Comparison of ENCODE assay signal across 14 cellular contexts in the genomic region with DNA sequence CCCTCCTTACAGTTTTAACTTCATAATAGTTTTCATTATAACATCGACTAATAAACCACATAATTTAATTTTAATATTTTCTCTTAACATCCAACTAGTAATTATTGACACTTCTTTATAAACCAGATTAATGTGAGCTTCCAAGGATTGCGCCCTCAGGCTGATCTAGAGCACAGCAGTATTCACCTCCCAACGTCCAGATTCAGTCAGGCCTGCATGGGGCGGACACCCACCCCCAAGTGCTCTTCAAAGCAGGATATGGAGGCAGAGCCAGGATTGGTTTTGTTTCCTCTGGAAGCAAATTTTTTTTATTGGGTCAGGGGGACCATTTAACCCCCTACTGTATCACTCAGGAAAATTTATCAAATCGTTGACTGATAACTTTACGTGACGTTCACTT.
A peak's percentile ranks its signal among the peaks of the same experiment; 100 is the strongest.
DNase-seq lines count a peak whose midpoint lies in the region; ATAC-seq and TF ChIP-seq lines count a peak whose summit lies in the region.
"Had no signal": no experiment of that assay in that cellular context is flagged by ENCODE, and none has a peak within 500 bp of the region (broad histone marks: within the 10 kb centered on the region; RNA-seq: fewer than 3 reads in every experiment).

No MANE protein-coding gene starts in this region.

- H3K27ac Mint-ChIP-seq in HFFc6, result peak overlapping the region; percentile 33; the same call in 1 of the 2 replicates
- peak overlapping the region; percentile 1 for H3K27ac Mint-ChIP-seq in osteocyte (ENCODE audit: unreplicated experiment)
- H3K27ac Mint-ChIP-seq in stimulated activated memory B cell treated with anti-CD40 and anti-IgM and Interleukin-4, amounts not matched to agents 10 μg/mL and 1 μg/mL and 100 μg/mL, for 72 hours, result no peak overlapping the region
- H3K27ac Mint-ChIP-seq: IgD-negative memory B cell had no signal

- peaks cover 42% of the 10 kb centered on the region for H4K20me1 ChIP-seq in SK-N-SH (ENCODE audit: insufficient read depth)

- no peaks in the 10 kb centered on the region for H3K27me3 ChIP-seq in SK-N-SH (ENCODE audit: insufficient read depth)
- H3K27me3 ChIP-seq in dorsolateral prefrontal cortex, result no peaks in the 10 kb centered on the region
- H3K27me3 ChIP-seq: BLaER1 had no signal

- no peak for TF ChIP-seq RAD21 in SK-N-SH (IDR thresholded peaks at IDR 0.05; ENCODE audit: low read length)

- H3F3A ChIP-seq in SK-N-SH (replicated peaks; ENCODE audit: insufficient read depth), result peaks cover 12% of the 10 kb centered on the region

- H3K9ac ChIP-seq in SK-N-SH, result no peak overlapping the region
- H3K9ac ChIP-seq: BLaER1 had no signal

- H3K9me2 ChIP-seq in SK-N-SH, result no peaks in the 10 kb centered on the region

- 76% methylated on average over 7 of the region's 7 CpGs for WGBS in SK-N-SH (ENCODE audit: low lambda C conversion rate)

- DNase-seq in SK-N-SH (peak; percentile 60), HFFc6 (no peak), dorsolateral prefrontal cortex (no peak), osteocyte (ENCODE audit: extremely low spot score, unreplicated experiment) (no peak), Kasumi-1 (lab: John Stamatoyannopoulos, UW) (no peak)
- DNase-seq: Caco-2; CD8-positive, alpha-beta memory T cell; DMS53; GF-D8 had no signal

- peaks cover 21% of the 10 kb centered on the region for H3K4me1 Mint-ChIP-seq in HFFc6 (ENCODE audit: low read depth)
- H3K4me1 Mint-ChIP-seq in osteocyte (ENCODE audit: unreplicated experiment), result peaks cover 42% of the 10 kb centered on the region
- peaks cover 7% of the 10 kb centered on the region for H3K4me1 Mint-ChIP-seq in stimulated activated memory B cell treated with anti-CD40 and anti-IgM and Interleukin-4, amounts not matched to agents 10 μg/mL and 1 μg/mL and 100 μg/mL, for 72 hours

- H3K4me3 ChIP-seq in SK-N-SH (ENCODE audit: low read depth in 2 of 2, low read length in 1 of 2) (no peak overlapping the region), dorsolateral prefrontal cortex (peak overlapping the region in 51 of 59 donors; percentile 2 to 58 (median 37))
- H3K4me3 ChIP-seq: BLaER1 had no signal

- H3K4me2 ChIP-seq in SK-N-SH, result no peak overlapping the region

- H3K9me3 ChIP-seq in SK-N-SH, result no peaks in the 10 kb centered on the region
- H3K9me3 ChIP-seq: BLaER1, Caco-2 had no signal

- H3K27me3 Mint-ChIP-seq in HFFc6 (ENCODE audit: insufficient read depth) (peaks cover 35% of the 10 kb centered on the region), osteocyte (ENCODE audit: unreplicated experiment) (no peaks in the 10 kb centered on the region)
- H3K27me3 Mint-ChIP-seq in stimulated activated memory B cell treated with anti-CD40 and anti-IgM and Interleukin-4, amounts not matched to agents 10 μg/mL and 1 μg/mL and 100 μg/mL, for 72 hours, result no peaks in the 10 kb centered on the region
- H3K27me3 Mint-ChIP-seq: IgD-negative memory B cell had no signal

- no peak for ATAC-seq in SK-N-SH treated with all-trans-retinoic acid at 6 μM for 48 hours
- no peak for ATAC-seq in stimulated activated memory B cell treated with anti-CD40 and anti-IgM and Interleukin-4, amounts not matched to agents 10 μg/mL and 1 μg/mL and 100 μg/mL, for 72 hours

- H2AFZ ChIP-seq in SK-N-SH (ENCODE audit: low read depth), result no peak overlapping the region

- TF ChIP-seq CTCF in SK-N-SH (IDR thresholded peaks at IDR 0.05) (no peak), HFFc6 (IDR thresholded peaks at IDR 0.05) (no peak), dorsolateral prefrontal cortex (IDR thresholded peaks at IDR 0.05 in 54 of 56, conservative IDR thresholded peaks at IDR 0.05 in 2 of 56; ENCODE audit: low read depth in 1 of 56, partially characterized antibody in 56 of 56) (no peak), osteocyte (IDR thresholded peaks at IDR 0.05) (no peak)

- H3K4me3 Mint-ChIP-seq in HFFc6 (no peak overlapping the region), osteocyte (ENCODE audit: unreplicated experiment) (no peak overlapping the region)
- H3K4me3 Mint-ChIP-seq in stimulated activated memory B cell treated with anti-CD40 and anti-IgM and Interleukin-4, amounts not matched to agents 10 μg/mL and 1 μg/mL and 100 μg/mL, for 72 hours, result no peak overlapping the region
- H3K4me3 Mint-ChIP-seq: CD8-positive, alpha-beta memory T cell; IgD-negative memory B cell had no signal

- H3K36me3 Mint-ChIP-seq in HFFc6 (ENCODE audit: low read depth) (peaks cover 65% of the 10 kb centered on the region), osteocyte (ENCODE audit: unreplicated experiment) (peaks cover 33% of the 10 kb centered on the region)
- peaks cover 62% of the 10 kb centered on the region for H3K36me3 Mint-ChIP-seq in stimulated activated memory B cell treated with anti-CD40 and anti-IgM and Interleukin-4, amounts not matched to agents 10 μg/mL and 1 μg/mL and 100 μg/mL, for 72 hours
- H3K36me3 Mint-ChIP-seq: CD8-positive, alpha-beta memory T cell had no signal

- H3K27ac ChIP-seq in SK-N-SH (ENCODE audit: low read depth in 2 of 2, low read length in 1 of 2) (no peak overlapping the region; a peak in 1 of 4 replicates), dorsolateral prefrontal cortex (peak overlapping the region in 46 of 59 donors; percentile 7 to 86 (median 69))
- H3K27ac ChIP-seq: 22Rv1 had no signal

- no peak for TF ChIP-seq EP300 in SK-N-SH (IDR thresholded peaks at IDR 0.05; ENCODE audit: borderline replicate concordance in 1 of 2, low read depth in 1 of 2, low read length in 1 of 2)

- intact Hi-C loops in dorsolateral prefrontal cortex (cut with DNase I), result no loop called here

- POLR2A ChIA-PET in SK-N-SH (lab: Yijun Ruan, JAX), result no interaction called here

- CTCF ChIA-PET in SK-N-SH (lab: Yijun Ruan, JAX), result interaction anchor here (0.7 to 13.4 kb wide), 2 partner anchors 259 to 290 kb away, joined by 3 to 168 read pairs; no protein-coding TSS in a partner anchor

- H3K79me2 ChIP-seq in SK-N-SH (ENCODE audit: insufficient read depth), result peaks cover 77% of the 10 kb centered on the region

- peaks cover 65 to 67% of the 10 kb centered on the region in 2 experiments for H3K36me3 ChIP-seq in SK-N-SH (replicated peaks in 1 of 2; ENCODE audit: control insufficient read depth in 1 of 2, insufficient read depth in 2 of 2, low read length in 1 of 2)

- H3K4me1 ChIP-seq in SK-N-SH (ENCODE audit: control insufficient read depth in 1 of 2, insufficient read depth in 2 of 2, low read depth in 1 of 2, low read length in 1 of 2), result peaks cover 11 to 28% of the 10 kb centered on the region in 2 experiments; a peak in 3 of 4 replicates
- H3K4me1 ChIP-seq: Caco-2 had no signal

- H3K9me3 Mint-ChIP-seq in HFFc6, result 0 out of 2 replicates have a peak, but pooled peaks cover 4% of the 10 kb centered on the region
- H3K9me3 Mint-ChIP-seq in osteocyte (ENCODE audit: unreplicated experiment), result no peaks in the 10 kb centered on the region
- H3K9me3 Mint-ChIP-seq in stimulated activated memory B cell treated with anti-CD40 and anti-IgM and Interleukin-4, amounts not matched to agents 10 μg/mL and 1 μg/mL and 100 μg/mL, for 72 hours, result no peaks in the 10 kb centered on the region
- H3K9me3 Mint-ChIP-seq: CD8-positive, alpha-beta memory T cell; IgD-negative memory B cell had no signal

TF ChIP-seq in SK-N-SH, 30 proteins besides CTCF, POLR2A, EP300 and RAD21 (continues in another document):
- TF ChIP-seq, protein P1, sequence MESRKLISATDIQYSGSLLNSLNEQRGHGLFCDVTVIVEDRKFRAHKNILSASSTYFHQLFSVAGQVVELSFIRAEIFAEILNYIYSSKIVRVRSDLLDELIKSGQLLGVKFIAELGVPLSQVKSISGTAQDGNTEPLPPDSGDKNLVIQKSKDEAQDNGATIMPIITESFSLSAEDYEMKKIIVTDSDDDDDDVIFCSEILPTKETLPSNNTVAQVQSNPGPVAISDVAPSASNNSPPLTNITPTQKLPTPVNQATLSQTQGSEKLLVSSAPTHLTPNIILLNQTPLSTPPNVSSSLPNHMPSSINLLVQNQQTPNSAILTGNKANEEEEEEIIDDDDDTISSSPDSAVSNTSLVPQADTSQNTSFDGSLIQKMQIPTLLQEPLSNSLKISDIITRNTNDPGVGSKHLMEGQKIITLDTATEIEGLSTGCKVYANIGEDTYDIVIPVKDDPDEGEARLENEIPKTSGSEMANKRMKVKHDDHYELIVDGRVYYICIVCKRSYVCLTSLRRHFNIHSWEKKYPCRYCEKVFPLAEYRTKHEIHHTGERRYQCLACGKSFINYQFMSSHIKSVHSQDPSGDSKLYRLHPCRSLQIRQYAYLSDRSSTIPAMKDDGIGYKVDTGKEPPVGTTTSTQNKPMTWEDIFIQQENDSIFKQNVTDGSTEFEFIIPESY (IDR thresholded peaks at IDR 0.05; ENCODE audit: borderline replicate concordance, low read depth), result no peak
- TF ChIP-seq RXRA (IDR thresholded peaks at IDR 0.05; ENCODE audit: borderline replicate concordance, low read depth) (no peak), CHD2 (IDR thresholded peaks at IDR 0.05; ENCODE audit: low read length, partially characterized antibody) (no peak), FOXM1 (IDR thresholded peaks at IDR 0.05; ENCODE audit: low read depth) (no peak), RCOR1 (IDR thresholded peaks at IDR 0.05; ENCODE audit: low read length) (no peak), NFIC (IDR thresholded peaks at IDR 0.05; ENCODE audit: borderline replicate concordance) (no peak)

TF ChIP-seq in SK-N-SH treated with all-trans-retinoic acid at 6 μM for 48 hours, 23 proteins besides CTCF, POLR2A, EP300 and RAD21 (continues in another document):
- no peak for TF ChIP-seq ZNF565 (CRISPR knock-in tag; conservative IDR thresholded peaks at IDR 0.05; ENCODE audit: low read depth)
- no peak for TF ChIP-seq ZFP30 (CRISPR knock-in tag; IDR thresholded peaks at IDR 0.05)
- TF ChIP-seq ESRRG (CRISPR knock-in tag; IDR thresholded peaks at IDR 0.05), result no peak
- TF ChIP-seq RARB (CRISPR knock-in tag; IDR thresholded peaks at IDR 0.05), result no peak
- no peak for TF ChIP-seq ISL1 (CRISPR knock-in tag; IDR thresholded peaks at IDR 0.05)
- TF ChIP-seq ARNTL (CRISPR knock-in tag; IDR thresholded peaks at IDR 0.05; ENCODE audit: borderline replicate concordance, low read depth), result no peak
- TF ChIP-seq, protein P2, sequence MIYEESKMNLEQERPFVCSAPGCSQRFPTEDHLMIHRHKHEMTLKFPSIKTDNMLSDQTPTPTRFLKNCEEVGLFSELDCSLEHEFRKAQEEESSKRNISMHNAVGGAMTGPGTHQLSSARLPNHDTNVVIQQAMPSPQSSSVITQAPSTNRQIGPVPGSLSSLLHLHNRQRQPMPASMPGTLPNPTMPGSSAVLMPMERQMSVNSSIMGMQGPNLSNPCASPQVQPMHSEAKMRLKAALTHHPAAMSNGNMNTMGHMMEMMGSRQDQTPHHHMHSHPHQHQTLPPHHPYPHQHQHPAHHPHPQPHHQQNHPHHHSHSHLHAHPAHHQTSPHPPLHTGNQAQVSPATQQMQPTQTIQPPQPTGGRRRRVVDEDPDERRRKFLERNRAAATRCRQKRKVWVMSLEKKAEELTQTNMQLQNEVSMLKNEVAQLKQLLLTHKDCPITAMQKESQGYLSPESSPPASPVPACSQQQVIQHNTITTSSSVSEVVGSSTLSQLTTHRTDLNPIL (CRISPR knock-in tag; IDR thresholded peaks at IDR 0.05; ENCODE audit: low read depth), result no peak

Comparison
In these comparisons a context has a peak if more than half of its experiments do, and no peak if none do; other contexts are left out.
1. H3K27ac ChIP-seq: peak in dorsolateral prefrontal cortex (46 of 59); none in SK-N-SH (0 of 2).
2. H3K4me3 ChIP-seq: peak in dorsolateral prefrontal cortex (51 of 59); none in SK-N-SH (0 of 2).